In the genomic region with DNA sequence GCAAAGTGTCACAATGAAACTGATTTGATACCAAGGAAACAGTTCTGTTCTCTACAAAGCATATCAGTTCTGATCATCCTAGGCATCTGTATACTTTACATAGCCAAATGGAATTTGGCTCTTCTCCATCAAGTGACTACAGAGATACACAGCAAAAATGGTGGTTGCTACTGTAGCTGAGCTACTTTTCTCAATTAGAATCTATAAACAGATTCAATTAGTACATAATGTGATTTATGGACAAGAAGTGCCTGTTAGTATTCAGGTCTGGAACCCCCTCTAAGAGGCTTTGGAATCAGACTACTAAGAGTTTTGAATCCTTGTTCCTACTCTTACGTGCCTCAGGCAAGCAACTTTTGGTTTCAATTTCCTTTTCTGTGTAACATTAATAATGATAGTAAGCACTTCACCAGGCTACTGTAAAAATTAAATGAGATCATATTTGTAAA, we compare ENCODE assay signal across 8 cellular contexts. TPM values are rescaled to one million over a fixed set of nuclear protein-coding genes. Genes with fewer than 3 reads are reported as not detected.
DNase-seq lines count a peak whose midpoint lies in the region; ATAC-seq and TF ChIP-seq lines count a peak whose summit lies in the region.

No MANE protein-coding gene starts in this region.

- peak; percentile 52 for DNase-seq in AG10803 (ENCODE audit: low read depth)
- DNase-seq in astrocyte of the hippocampus (ENCODE audit: low read depth, low spot score) = peak; percentile 35
- no peak for DNase-seq in natural killer cell treated with Interleukin-12 subunit alpha and Interleukin-12 subunit beta and Interleukin-15 and Interleukin-18, amount 100 ng/mL, for 72 hours (ENCODE audit: low spot score)
- DNase-seq in activated effector memory CD4-positive, alpha-beta T cell treated with Interleukin-2 at 50 U/mL for 16 hours = no peak
- DNase-seq in HEK293T (ENCODE audit: extremely low spot score) = no peak
- no peak for DNase-seq in T1000 (lab: John Stamatoyannopoulos, UW)

- H3K27me3 Mint-ChIP-seq in natural killer cell treated with Interleukin-12 subunit alpha and Interleukin-12 subunit beta and Interleukin-15 and Interleukin-18, amount 100 ng/mL, for 72 hours = no peaks in the 10 kb centered on the region

- H3K4me3 ChIP-seq in AG10803 (ENCODE audit: low read length) = peak overlapping the region; percentile 48

- ATAC-seq in GM19328 (IDR thresholded peaks at IDR 0.05; ENCODE audit: unreplicated experiment) = peak; percentile 58
- peak; percentile 75 for ATAC-seq in HG03432 (IDR thresholded peaks at IDR 0.05; ENCODE audit: unreplicated experiment)
- peak; percentile 76 to 92 for ATAC-seq in natural killer cell treated with Interleukin-12 subunit alpha and Interleukin-12 subunit beta and Interleukin-15 and Interleukin-18, amount 100 ng/mL, for 72 hours

- peaks cover 28% of the 10 kb centered on the region for H3K36me3 Mint-ChIP-seq in natural killer cell treated with Interleukin-12 subunit alpha and Interleukin-12 subunit beta and Interleukin-15 and Interleukin-18, amount 100 ng/mL, for 72 hours

- no peaks in the 10 kb centered on the region for H3K9me3 Mint-ChIP-seq in natural killer cell treated with Interleukin-12 subunit alpha and Interleukin-12 subunit beta and Interleukin-15 and Interleukin-18, amount 100 ng/mL, for 72 hours

- CTCF ChIA-PET in HEK293T (lab: Yijun Ruan, JAX) = no interaction called here

- POLR2A ChIA-PET in HEK293T (lab: Yijun Ruan, JAX) = no interaction called here

- H3K4me3 Mint-ChIP-seq in natural killer cell treated with Interleukin-12 subunit alpha and Interleukin-12 subunit beta and Interleukin-15 and Interleukin-18, amount 100 ng/mL, for 72 hours = peak overlapping the region; percentile 55

- no peak for TF ChIP-seq CTCF in AG10803 (conservative IDR thresholded peaks at IDR 0.05; ENCODE audit: low read length)

- H3K4me1 Mint-ChIP-seq in natural killer cell treated with Interleukin-12 subunit alpha and Interleukin-12 subunit beta and Interleukin-15 and Interleukin-18, amount 100 ng/mL, for 72 hours (ENCODE audit: low read depth in 2 of 2) = peaks cover 35 to 63% of the 10 kb centered on the region in 2 donors

- peak overlapping the region; percentile 56 to 79 for H3K27ac Mint-ChIP-seq in natural killer cell treated with Interleukin-12 subunit alpha and Interleukin-12 subunit beta and Interleukin-15 and Interleukin-18, amount 100 ng/mL, for 72 hours

TF ChIP-seq in HEK293T, 16 proteins besides CTCF, POLR2A, EP300 and RAD21:
- no peak for TF ChIP-seq CTBP1 (IDR thresholded peaks at IDR 0.05; ENCODE audit: borderline replicate concordance)
- TF ChIP-seq SUZ12 (IDR thresholded peaks at IDR 0.05) = no peak
- no peak for TF ChIP-seq ZNF384 (IDR thresholded peaks at IDR 0.05)
- no peak for TF ChIP-seq FOXM1 (IDR thresholded peaks at IDR 0.05; ENCODE audit: borderline replicate concordance)
- TF ChIP-seq HDGF (IDR thresholded peaks at IDR 0.05; ENCODE audit: borderline replicate concordance) = no peak
- no peak for TF ChIP-seq BHLHE40 (IDR thresholded peaks at IDR 0.05; ENCODE audit: borderline replicate concordance)
- no peak for TF ChIP-seq FOXK2 (IDR thresholded peaks at IDR 0.05)
- no peak for TF ChIP-seq ARNT (IDR thresholded peaks at IDR 0.05)
- TF ChIP-seq ELF4 (IDR thresholded peaks at IDR 0.05) = no peak
- TF ChIP-seq LEF1 (IDR thresholded peaks at IDR 0.05; ENCODE audit: borderline replicate concordance) = no peak
- no peak for TF ChIP-seq SP1 (IDR thresholded peaks at IDR 0.05)
- TF ChIP-seq L3MBTL2 (conservative IDR thresholded peaks at IDR 0.05) = no peak
- TF ChIP-seq, protein P1, sequence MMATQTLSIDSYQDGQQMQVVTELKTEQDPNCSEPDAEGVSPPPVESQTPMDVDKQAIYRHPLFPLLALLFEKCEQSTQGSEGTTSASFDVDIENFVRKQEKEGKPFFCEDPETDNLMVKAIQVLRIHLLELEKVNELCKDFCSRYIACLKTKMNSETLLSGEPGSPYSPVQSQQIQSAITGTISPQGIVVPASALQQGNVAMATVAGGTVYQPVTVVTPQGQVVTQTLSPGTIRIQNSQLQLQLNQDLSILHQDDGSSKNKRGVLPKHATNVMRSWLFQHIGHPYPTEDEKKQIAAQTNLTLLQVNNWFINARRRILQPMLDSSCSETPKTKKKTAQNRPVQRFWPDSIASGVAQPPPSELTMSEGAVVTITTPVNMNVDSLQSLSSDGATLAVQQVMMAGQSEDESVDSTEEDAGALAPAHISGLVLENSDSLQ (IDR thresholded peaks at IDR 0.05) = no peak
- TF ChIP-seq TARDBP (IDR thresholded peaks at IDR 0.05) = no peak
- no peak for TF ChIP-seq FOXA1 (IDR thresholded peaks at IDR 0.05)
- TF ChIP-seq NFRKB (IDR thresholded peaks at IDR 0.05) = no peak

RNA-seq across cellular contexts. Expression of gene C21orf91, which starts 25.5 kb away (rescaled TPM):
- 100 to 1,000 TPM in 1 of 2 donors, 10 to 100 TPM in 1; 61.0 to 101 TPM for total RNA-seq in natural killer cell treated with Interleukin-12 subunit alpha and Interleukin-12 subunit beta and Interleukin-15 and Interleukin-18, amount 100 ng/mL, for 72 hours

Comparison
In these comparisons a context has a peak if more than half of its experiments do, and no peak if none do; other contexts are left out.
1. DNase-seq: peak in AG10803 (single experiment) and astrocyte of the hippocampus (single experiment); none in natural killer cell treated with Interleukin-12 subunit alpha and Interleukin-12 subunit beta and Interleukin-15 and Interleukin-18, amount 100 ng/mL, for 72 hours (single experiment), activated effector memory CD4-positive, alpha-beta T cell treated with Interleukin-2 at 50 U/mL for 16 hours (single experiment), HEK293T (single experiment) and T1000 (single experiment).
2. Peak in every context shown above with its lines, with median percentiles within 50 percentile points of each other: ATAC-seq.